ENCODE assay signal across 20 cellular contexts in genomic region chr18:77166523-77166922, GRCh38. TPM values are rescaled to one million over a fixed set of nuclear protein-coding genes. Genes with fewer than 3 reads are reported as not detected.
DNase-seq lines count a peak whose midpoint lies in the region; ATAC-seq and TF ChIP-seq lines count a peak whose summit lies in the region.
"Had no signal": no experiment of that assay in that cellular context is flagged by ENCODE, and none has a peak within 500 bp of the region (broad histone marks: within the 10 kb centered on the region; RNA-seq: fewer than 3 reads in every experiment).

No MANE protein-coding gene starts in this region.

- H3K27me3 ChIP-seq in H7 (ENCODE audit: control insufficient read depth, insufficient read depth, low read length) (no peaks in the 10 kb centered on the region), suprapubic skin (peaks cover 6% of the 10 kb centered on the region)
- H3K27me3 ChIP-seq: SJCRH30 had no signal

- no peaks in the 10 kb centered on the region for H3K36me3 ChIP-seq in H7 (replicated peaks; ENCODE audit: control insufficient read depth, insufficient read depth, low read length)
- no peaks in the 10 kb centered on the region for H3K36me3 ChIP-seq in suprapubic skin
- H3K36me3 ChIP-seq: SJCRH30 had no signal

- H3K4me1 ChIP-seq in suprapubic skin, result peaks cover 19% of the 10 kb centered on the region
- H3K4me1 ChIP-seq: SJCRH30 had no signal

- 89% methylated on average over 11 of the region's 11 CpGs for WGBS in suprapubic skin

- peak overlapping the region; percentile 62 for H3K27ac ChIP-seq in suprapubic skin
- H3K27ac ChIP-seq: SJCRH30 had no signal

- TF ChIP-seq EP300 in suprapubic skin (IDR thresholded peaks at IDR 0.05), result no peak

- H3K4me3 ChIP-seq in H7 (ENCODE audit: insufficient read depth, low read depth, low read length) (no peak overlapping the region), suprapubic skin (no peak overlapping the region)
- H3K4me3 ChIP-seq: GM12878, GM23338, SJCRH30 had no signal

- peak overlapping the region; percentile 20 for H3K27ac Mint-ChIP-seq in dendritic cell treated with granulocyte-macrophage colony-stimulating factor and Interleukin-4, amounts not matched to agents 40 ng/mL and 50 ng/mL, for 4 days
- H3K27ac Mint-ChIP-seq in nephron, result peak overlapping the region in 2 of 3 experiments; percentile 26 to 62
- H3K27ac Mint-ChIP-seq: CD4-positive, CD25-positive, alpha-beta regulatory T cell; GM23338 had no signal

- peaks cover 17% of the 10 kb centered on the region for H3K27me3 Mint-ChIP-seq in dendritic cell treated with granulocyte-macrophage colony-stimulating factor and Interleukin-4, amounts not matched to agents 40 ng/mL and 50 ng/mL, for 4 days
- peaks cover 30% of the 10 kb centered on the region for H3K27me3 Mint-ChIP-seq in nephron (ENCODE audit: low read depth)

- TF ChIP-seq POLR2A in suprapubic skin (IDR thresholded peaks at IDR 0.05), result no peak

- peaks cover 38% of the 10 kb centered on the region for H3K4me1 Mint-ChIP-seq in dendritic cell treated with granulocyte-macrophage colony-stimulating factor and Interleukin-4, amounts not matched to agents 40 ng/mL and 50 ng/mL, for 4 days (ENCODE audit: low read depth)
- H3K4me1 Mint-ChIP-seq in nephron, result peaks cover 52% of the 10 kb centered on the region

- H3K36me3 Mint-ChIP-seq in dendritic cell treated with granulocyte-macrophage colony-stimulating factor and Interleukin-4, amounts not matched to agents 40 ng/mL and 50 ng/mL, for 4 days (ENCODE audit: low read depth), result no peaks in the 10 kb centered on the region
- no peaks in the 10 kb centered on the region for H3K36me3 Mint-ChIP-seq in nephron (ENCODE audit: low read depth)
- H3K36me3 Mint-ChIP-seq: CD4-positive, CD25-positive, alpha-beta regulatory T cell had no signal

- no peak overlapping the region for H3K4me3 Mint-ChIP-seq in dendritic cell treated with granulocyte-macrophage colony-stimulating factor and Interleukin-4, amounts not matched to agents 40 ng/mL and 50 ng/mL, for 4 days
- no peak overlapping the region for H3K4me3 Mint-ChIP-seq in nephron
- H3K4me3 Mint-ChIP-seq: CD4-positive, CD25-positive, alpha-beta regulatory T cell; GM23338 had no signal

- H3K9me3 ChIP-seq in suprapubic skin, result no peaks in the 10 kb centered on the region
- H3K9me3 ChIP-seq: SJCRH30 had no signal

- H3K9me3 Mint-ChIP-seq in dendritic cell treated with granulocyte-macrophage colony-stimulating factor and Interleukin-4, amounts not matched to agents 40 ng/mL and 50 ng/mL, for 4 days, result no peaks in the 10 kb centered on the region
- H3K9me3 Mint-ChIP-seq in nephron, result no peaks in the 10 kb centered on the region
- H3K9me3 Mint-ChIP-seq: GM23338 had no signal

- no peak for ATAC-seq in GM19351 (IDR thresholded peaks at IDR 0.05; ENCODE audit: unreplicated experiment)
- ATAC-seq: GM12878, GM23338, HCT116 had no signal

- TF ChIP-seq CTCF in nephron (IDR thresholded peaks at IDR 0.05; ENCODE audit: unreplicated experiment in 3 of 3), result no peak
- no peak for TF ChIP-seq CTCF in suprapubic skin (IDR thresholded peaks at IDR 0.05)

- intact Hi-C loops in dendritic cell treated with granulocyte-macrophage colony-stimulating factor and Interleukin-4, amounts not matched to agents 40 ng/mL and 50 ng/mL, for 4 days (cut with micrococcal nuclease), result no loop called here

- DNase-seq in H7 (peak; percentile 36), suprapubic skin (ENCODE audit: low spot score in 2 of 2) (no peak)
- no peak for DNase-seq in activated effector memory CD4-positive, alpha-beta T cell treated with Interleukin-2 at 50 U/mL for 16 hours
- DNase-seq in stimulated activated CD4-positive, alpha-beta T cell treated with anti-CD3 and anti-CD28 coated beads, Interleukin-4, amount 100 ng/mL, for 24 hours, result no peak
- DNase-seq: CD4-positive, CD25-positive, alpha-beta regulatory T cell; DMS79; KBM-7; MM.1S; NCI-H1048; NCI-H1417 treated with DMSO at 0.1 percent for 48 hours; NCI-H187 treated with DMSO at 0.1 percent for 48 hours; NCI-H510A had no signal

RNA-seq across cellular contexts. Expression of gene MBP, which starts 33.9 kb away (rescaled TPM):
- 4.5 and 8.6 TPM in 2 replicates for total RNA-seq in H7 (2014; rRNA removed; shearing (Covaris generic))
- 100 to 1,000 TPM in 1 of 4 donors, 10 to 100 TPM in 3; 37.0 to 100 (median 69.3) TPM for total RNA-seq in suprapubic skin
- total RNA-seq: A673 had no signal
